ENCODE assay signal across 1 cellular context in genomic region chr20:43530321-43531090, GRCh38.
TF ChIP-seq lines count a peak whose summit lies in the region.

No MANE protein-coding gene starts in this region.

TF ChIP-seq in HepG2, 621 proteins besides CTCF, POLR2A, EP300 and RAD21 (continued from another document and continues in another):
- TF ChIP-seq FOXK1 (CRISPR knock-in tag; IDR thresholded peaks at IDR 0.05; ENCODE audit: borderline replicate concordance, low read depth) (peak; percentile 64; the same call in 1 of the 2 replicates), CBX2 (IDR thresholded peaks at IDR 0.05; ENCODE audit: low read depth, low read length) (no peak), CBX2 (CRISPR knock-in tag; IDR thresholded peaks at IDR 0.05; ENCODE audit: low read depth) (peak; percentile 89), ATF5 (CRISPR knock-in tag; IDR thresholded peaks at IDR 0.05; ENCODE audit: low read depth) (no peak), HIC2 (CRISPR knock-in tag; IDR thresholded peaks at IDR 0.05; ENCODE audit: low read depth) (peak; percentile 90; the same call in 1 of the 2 replicates), ATAD3A (CRISPR knock-in tag; IDR thresholded peaks at IDR 0.05) (no peak), KDM6A (CRISPR knock-in tag; IDR thresholded peaks at IDR 0.05; ENCODE audit: low read depth) (peak; percentile 72), SIN3B (IDR thresholded peaks at IDR 0.05; ENCODE audit: low read length) (0 out of 2 replicates have a peak, but pooled peaks have one; percentile 21), ARNT2 (CRISPR knock-in tag; IDR thresholded peaks at IDR 0.05; ENCODE audit: low read depth) (peak; percentile 79), GPN1 (CRISPR knock-in tag; IDR thresholded peaks at IDR 0.05; ENCODE audit: borderline replicate concordance) (no peak), TRIM24 (CRISPR knock-in tag; IDR thresholded peaks at IDR 0.05) (no peak), ZSCAN25 (CRISPR knock-in tag; IDR thresholded peaks at IDR 0.05) (peak; percentile 71; the same call in 1 of the 2 replicates), RBM22 (optimal IDR thresholded peaks at IDR 0.05; ENCODE audit: low read length) (no peak), FOSL2 (CRISPR knock-in tag; IDR thresholded peaks at IDR 0.05) (peak; percentile 97), SP2 (CRISPR knock-in tag; IDR thresholded peaks at IDR 0.05) (0 out of 2 replicates have a peak, but pooled peaks have one; percentile 42), ZNF660 (CRISPR knock-in tag; IDR thresholded peaks at IDR 0.05; ENCODE audit: borderline replicate concordance, low read depth) (no peak), NRL (CRISPR knock-in tag; IDR thresholded peaks at IDR 0.05; ENCODE audit: borderline replicate concordance) (peak; percentile 78; the same call in 1 of the 2 replicates), TFDP1 (CRISPR knock-in tag; IDR thresholded peaks at IDR 0.05; ENCODE audit: borderline replicate concordance) (peak; percentile 94), ZNF354B (CRISPR knock-in tag; IDR thresholded peaks at IDR 0.05) (peak; percentile 73; the same call in 1 of the 2 replicates), MED1 (CRISPR knock-in tag; IDR thresholded peaks at IDR 0.05) (peak; percentile 89), ZNF546 (CRISPR knock-in tag; conservative IDR thresholded peaks at IDR 0.05) (no peak; the same call in 1 of the 2 replicates), TAF15 (IDR thresholded peaks at IDR 0.05; ENCODE audit: low read depth, low read length, poor library complexity, severe bottlenecking) (no peak), SPEN (CRISPR knock-in tag; IDR thresholded peaks at IDR 0.05; ENCODE audit: low read depth) (peak; percentile 95), ZNF501 (CRISPR knock-in tag; IDR thresholded peaks at IDR 0.05) (peak; percentile 55; the same call in 1 of the 2 replicates), MAFK (conservative IDR thresholded peaks at IDR 0.05 in 1 of 2, IDR thresholded peaks at IDR 0.05 in 1 of 2; ENCODE audit: low read length in 2 of 2) (peak; percentile 58 to 65), ZNF329 (CRISPR knock-in tag; IDR thresholded peaks at IDR 0.05; ENCODE audit: low read depth) (no peak), ZNF572 (CRISPR knock-in tag; IDR thresholded peaks at IDR 0.05) (peak; percentile 94; the same call in 1 of the 2 replicates), MBD4 (IDR thresholded peaks at IDR 0.05; ENCODE audit: borderline replicate concordance, low read length) (no peak), PHF5A (CRISPR knock-in tag; IDR thresholded peaks at IDR 0.05; ENCODE audit: low read depth, unreplicated experiment) (peak; percentile 23), HMGA1 (CRISPR knock-in tag; conservative IDR thresholded peaks at IDR 0.05) (no peak), FOSL1 (CRISPR knock-in tag; IDR thresholded peaks at IDR 0.05; ENCODE audit: borderline replicate concordance) (peak; percentile 87), ASH2L (IDR thresholded peaks at IDR 0.05; ENCODE audit: insufficient read length, low read depth, low read length) (peak; percentile 71)
- TF ChIP-seq, protein P1, sequence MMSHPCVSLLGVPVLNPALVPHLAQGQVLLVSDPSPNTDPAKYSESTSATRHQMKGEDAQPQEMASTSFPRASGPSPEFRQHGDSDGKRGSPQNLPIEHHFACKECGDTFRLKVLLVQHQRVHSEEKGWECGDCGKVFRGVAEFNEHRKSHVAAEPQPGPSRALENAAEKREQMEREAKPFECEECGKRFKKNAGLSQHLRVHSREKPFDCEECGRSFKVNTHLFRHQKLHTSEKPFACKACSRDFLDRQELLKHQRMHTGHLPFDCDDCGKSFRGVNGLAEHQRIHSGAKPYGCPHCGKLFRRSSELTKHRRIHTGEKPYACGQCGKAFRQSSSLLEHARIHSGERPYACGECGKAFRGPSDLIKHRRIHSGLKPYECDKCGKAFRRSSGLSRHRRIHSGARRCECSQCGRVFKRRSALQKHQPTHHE (CRISPR knock-in tag; IDR thresholded peaks at IDR 0.05; ENCODE audit: borderline replicate concordance): peak; percentile 72; the same call in 1 of the 2 replicates
- TF ChIP-seq, protein P2, sequence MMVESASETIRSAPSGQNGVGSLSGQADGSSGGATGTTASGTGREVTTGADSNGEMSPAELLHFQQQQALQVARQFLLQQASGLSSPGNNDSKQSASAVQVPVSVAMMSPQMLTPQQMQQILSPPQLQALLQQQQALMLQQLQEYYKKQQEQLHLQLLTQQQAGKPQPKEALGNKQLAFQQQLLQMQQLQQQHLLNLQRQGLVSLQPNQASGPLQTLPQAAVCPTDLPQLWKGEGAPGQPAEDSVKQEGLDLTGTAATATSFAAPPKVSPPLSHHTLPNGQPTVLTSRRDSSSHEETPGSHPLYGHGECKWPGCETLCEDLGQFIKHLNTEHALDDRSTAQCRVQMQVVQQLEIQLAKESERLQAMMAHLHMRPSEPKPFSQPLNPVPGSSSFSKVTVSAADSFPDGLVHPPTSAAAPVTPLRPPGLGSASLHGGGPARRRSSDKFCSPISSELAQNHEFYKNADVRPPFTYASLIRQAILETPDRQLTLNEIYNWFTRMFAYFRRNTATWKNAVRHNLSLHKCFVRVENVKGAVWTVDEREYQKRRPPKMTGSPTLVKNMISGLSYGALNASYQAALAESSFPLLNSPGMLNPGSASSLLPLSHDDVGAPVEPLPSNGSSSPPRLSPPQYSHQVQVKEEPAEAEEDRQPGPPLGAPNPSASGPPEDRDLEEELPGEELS (CRISPR knock-in tag; IDR thresholded peaks at IDR 0.05): 0 out of 2 replicates have a peak, but pooled peaks have one; percentile 36
- TF ChIP-seq, protein P3, sequence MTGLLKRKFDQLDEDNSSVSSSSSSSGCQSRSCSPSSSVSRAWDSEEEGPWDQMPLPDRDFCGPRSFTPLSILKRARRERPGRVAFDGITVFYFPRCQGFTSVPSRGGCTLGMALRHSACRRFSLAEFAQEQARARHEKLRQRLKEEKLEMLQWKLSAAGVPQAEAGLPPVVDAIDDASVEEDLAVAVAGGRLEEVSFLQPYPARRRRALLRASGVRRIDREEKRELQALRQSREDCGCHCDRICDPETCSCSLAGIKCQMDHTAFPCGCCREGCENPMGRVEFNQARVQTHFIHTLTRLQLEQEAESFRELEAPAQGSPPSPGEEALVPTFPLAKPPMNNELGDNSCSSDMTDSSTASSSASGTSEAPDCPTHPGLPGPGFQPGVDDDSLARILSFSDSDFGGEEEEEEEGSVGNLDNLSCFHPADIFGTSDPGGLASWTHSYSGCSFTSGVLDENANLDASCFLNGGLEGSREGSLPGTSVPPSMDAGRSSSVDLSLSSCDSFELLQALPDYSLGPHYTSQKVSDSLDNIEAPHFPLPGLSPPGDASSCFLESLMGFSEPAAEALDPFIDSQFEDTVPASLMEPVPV (CRISPR knock-in tag; IDR thresholded peaks at IDR 0.05): peak; percentile 95
- TF ChIP-seq, protein P4, sequence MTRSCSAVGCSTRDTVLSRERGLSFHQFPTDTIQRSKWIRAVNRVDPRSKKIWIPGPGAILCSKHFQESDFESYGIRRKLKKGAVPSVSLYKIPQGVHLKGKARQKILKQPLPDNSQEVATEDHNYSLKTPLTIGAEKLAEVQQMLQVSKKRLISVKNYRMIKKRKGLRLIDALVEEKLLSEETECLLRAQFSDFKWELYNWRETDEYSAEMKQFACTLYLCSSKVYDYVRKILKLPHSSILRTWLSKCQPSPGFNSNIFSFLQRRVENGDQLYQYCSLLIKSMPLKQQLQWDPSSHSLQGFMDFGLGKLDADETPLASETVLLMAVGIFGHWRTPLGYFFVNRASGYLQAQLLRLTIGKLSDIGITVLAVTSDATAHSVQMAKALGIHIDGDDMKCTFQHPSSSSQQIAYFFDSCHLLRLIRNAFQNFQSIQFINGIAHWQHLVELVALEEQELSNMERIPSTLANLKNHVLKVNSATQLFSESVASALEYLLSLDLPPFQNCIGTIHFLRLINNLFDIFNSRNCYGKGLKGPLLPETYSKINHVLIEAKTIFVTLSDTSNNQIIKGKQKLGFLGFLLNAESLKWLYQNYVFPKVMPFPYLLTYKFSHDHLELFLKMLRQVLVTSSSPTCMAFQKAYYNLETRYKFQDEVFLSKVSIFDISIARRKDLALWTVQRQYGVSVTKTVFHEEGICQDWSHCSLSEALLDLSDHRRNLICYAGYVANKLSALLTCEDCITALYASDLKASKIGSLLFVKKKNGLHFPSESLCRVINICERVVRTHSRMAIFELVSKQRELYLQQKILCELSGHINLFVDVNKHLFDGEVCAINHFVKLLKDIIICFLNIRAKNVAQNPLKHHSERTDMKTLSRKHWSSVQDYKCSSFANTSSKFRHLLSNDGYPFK (CRISPR knock-in tag; IDR thresholded peaks at IDR 0.05; ENCODE audit: borderline replicate concordance): peak; percentile 83; the same call in 1 of the 2 replicates
- TF ChIP-seq, protein P5, sequence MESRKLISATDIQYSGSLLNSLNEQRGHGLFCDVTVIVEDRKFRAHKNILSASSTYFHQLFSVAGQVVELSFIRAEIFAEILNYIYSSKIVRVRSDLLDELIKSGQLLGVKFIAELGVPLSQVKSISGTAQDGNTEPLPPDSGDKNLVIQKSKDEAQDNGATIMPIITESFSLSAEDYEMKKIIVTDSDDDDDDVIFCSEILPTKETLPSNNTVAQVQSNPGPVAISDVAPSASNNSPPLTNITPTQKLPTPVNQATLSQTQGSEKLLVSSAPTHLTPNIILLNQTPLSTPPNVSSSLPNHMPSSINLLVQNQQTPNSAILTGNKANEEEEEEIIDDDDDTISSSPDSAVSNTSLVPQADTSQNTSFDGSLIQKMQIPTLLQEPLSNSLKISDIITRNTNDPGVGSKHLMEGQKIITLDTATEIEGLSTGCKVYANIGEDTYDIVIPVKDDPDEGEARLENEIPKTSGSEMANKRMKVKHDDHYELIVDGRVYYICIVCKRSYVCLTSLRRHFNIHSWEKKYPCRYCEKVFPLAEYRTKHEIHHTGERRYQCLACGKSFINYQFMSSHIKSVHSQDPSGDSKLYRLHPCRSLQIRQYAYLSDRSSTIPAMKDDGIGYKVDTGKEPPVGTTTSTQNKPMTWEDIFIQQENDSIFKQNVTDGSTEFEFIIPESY (CRISPR knock-in tag; IDR thresholded peaks at IDR 0.05): peak; percentile 60; the same call in 1 of the 2 replicates
- TF ChIP-seq, protein P6, sequence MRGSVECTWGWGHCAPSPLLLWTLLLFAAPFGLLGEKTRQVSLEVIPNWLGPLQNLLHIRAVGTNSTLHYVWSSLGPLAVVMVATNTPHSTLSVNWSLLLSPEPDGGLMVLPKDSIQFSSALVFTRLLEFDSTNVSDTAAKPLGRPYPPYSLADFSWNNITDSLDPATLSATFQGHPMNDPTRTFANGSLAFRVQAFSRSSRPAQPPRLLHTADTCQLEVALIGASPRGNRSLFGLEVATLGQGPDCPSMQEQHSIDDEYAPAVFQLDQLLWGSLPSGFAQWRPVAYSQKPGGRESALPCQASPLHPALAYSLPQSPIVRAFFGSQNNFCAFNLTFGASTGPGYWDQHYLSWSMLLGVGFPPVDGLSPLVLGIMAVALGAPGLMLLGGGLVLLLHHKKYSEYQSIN (CRISPR knock-in tag; IDR thresholded peaks at IDR 0.05; ENCODE audit: borderline replicate concordance): no peak
